In genomic region chr17:78979780-78980623, GRCh38 we compare ENCODE assay signal across 8 cellular contexts. TPM values are rescaled to one million over a fixed set of nuclear protein-coding genes. Genes with fewer than 3 reads are reported as not detected.
DNase-seq lines count a peak whose midpoint lies in the region; ATAC-seq and TF ChIP-seq lines count a peak whose summit lies in the region.

A gene with protein sequence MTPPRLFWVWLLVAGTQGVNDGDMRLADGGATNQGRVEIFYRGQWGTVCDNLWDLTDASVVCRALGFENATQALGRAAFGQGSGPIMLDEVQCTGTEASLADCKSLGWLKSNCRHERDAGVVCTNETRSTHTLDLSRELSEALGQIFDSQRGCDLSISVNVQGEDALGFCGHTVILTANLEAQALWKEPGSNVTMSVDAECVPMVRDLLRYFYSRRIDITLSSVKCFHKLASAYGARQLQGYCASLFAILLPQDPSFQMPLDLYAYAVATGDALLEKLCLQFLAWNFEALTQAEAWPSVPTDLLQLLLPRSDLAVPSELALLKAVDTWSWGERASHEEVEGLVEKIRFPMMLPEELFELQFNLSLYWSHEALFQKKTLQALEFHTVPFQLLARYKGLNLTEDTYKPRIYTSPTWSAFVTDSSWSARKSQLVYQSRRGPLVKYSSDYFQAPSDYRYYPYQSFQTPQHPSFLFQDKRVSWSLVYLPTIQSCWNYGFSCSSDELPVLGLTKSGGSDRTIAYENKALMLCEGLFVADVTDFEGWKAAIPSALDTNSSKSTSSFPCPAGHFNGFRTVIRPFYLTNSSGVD (minus strand): TSS chr17:78979923. CDS start chr17:78977191, 2,732 bp downstream.

- H3K9me3 ChIP-seq in naive thymus-derived CD4-positive, alpha-beta T cell (ENCODE audit: control insufficient read depth in 2 of 3, low read length in 3 of 3) = no peaks in the 10 kb centered on the region
- H3K9me3 ChIP-seq in uterus = no peaks in the 10 kb centered on the region

- no peaks in the 10 kb centered on the region for H3K9me2 ChIP-seq in GM23338 (ENCODE audit: insufficient read depth)

- H3K27me3 Mint-ChIP-seq in GM23338 (ENCODE audit: insufficient read depth, low read depth, poor library complexity) = peaks cover 4% of the 10 kb centered on the region
- H3K27me3 Mint-ChIP-seq in naive thymus-derived CD4-positive, alpha-beta T cell = no peaks in the 10 kb centered on the region

- H3K27me3 ChIP-seq in GM23338 (ENCODE audit: insufficient read depth) = no peaks in the 10 kb centered on the region
- no peaks in the 10 kb centered on the region for H3K27me3 ChIP-seq in naive thymus-derived CD4-positive, alpha-beta T cell (ENCODE audit: control insufficient read depth in 2 of 2, insufficient read depth in 2 of 2, low read length in 2 of 2)
- no peaks in the 10 kb centered on the region for H3K27me3 ChIP-seq in uterus

- H2AFZ ChIP-seq in GM23338 = peak within 1 kb of the TSS; percentile 92

- H3K36me3 ChIP-seq in GM23338 (ENCODE audit: insufficient read depth) (no peaks in the 10 kb centered on the region), uterus (no peaks in the 10 kb centered on the region)
- peaks cover 0 to 5% (median 0%) of the 10 kb centered on the region in 3 experiments for H3K36me3 ChIP-seq in naive thymus-derived CD4-positive, alpha-beta T cell (ENCODE audit: control insufficient read depth in 2 of 3, insufficient read depth in 3 of 3, low read length in 3 of 3)

- no peak within 1 kb of the TSS for H3K27ac ChIP-seq in GM23338 (ENCODE audit: low read depth)
- H3K27ac ChIP-seq in naive thymus-derived CD4-positive, alpha-beta T cell (ENCODE audit: low read depth, low read length) = peak within 1 kb of the TSS; percentile 73
- peak within 1 kb of the TSS; percentile 66 to 78 for H3K27ac ChIP-seq in uterus

- H4K20me1 ChIP-seq in GM23338 (replicated peaks; ENCODE audit: insufficient read depth) = no peaks in the 10 kb centered on the region

- H3K9me3 Mint-ChIP-seq in GM23338 = no peaks in the 10 kb centered on the region
- H3K9me3 Mint-ChIP-seq in naive thymus-derived CD4-positive, alpha-beta T cell = no peaks in the 10 kb centered on the region

- peak within 1 kb of the TSS; percentile 58 for H3K4me3 Mint-ChIP-seq in GM23338
- peak within 1 kb of the TSS; percentile 77 to 89 (median 84) for H3K4me3 Mint-ChIP-seq in naive thymus-derived CD4-positive, alpha-beta T cell

- H3K36me3 Mint-ChIP-seq in GM23338 (ENCODE audit: low read depth) = peaks cover 3% of the 10 kb centered on the region; the same call in 1 of the 3 replicates
- H3K36me3 Mint-ChIP-seq in naive thymus-derived CD4-positive, alpha-beta T cell = no peaks in the 10 kb centered on the region

- H3K4me3 ChIP-seq in GM23338 = no peak within 1 kb of the TSS
- H3K4me3 ChIP-seq in fibroblast of pulmonary artery (replicated peaks; ENCODE audit: low read depth, low read length) = peak within 1 kb of the TSS; percentile 56
- peak within 1 kb of the TSS; percentile 61 for H3K4me3 ChIP-seq in naive thymus-derived CD4-positive, alpha-beta T cell (ENCODE audit: low read length)
- H3K4me3 ChIP-seq in uterus = peak within 1 kb of the TSS; percentile 47

- H3K4me1 Mint-ChIP-seq in GM23338 = peaks cover 11% of the 10 kb centered on the region
- H3K4me1 Mint-ChIP-seq in naive thymus-derived CD4-positive, alpha-beta T cell = peaks cover 12 to 25% (median 21%) of the 10 kb centered on the region in 7 donors

- peak in 1 of 2 donors; percentile 43 for TF ChIP-seq POLR2A in uterus (IDR thresholded peaks at IDR 0.05)

- CTCF ChIA-PET in naive thymus-derived CD4-positive, alpha-beta T cell (lab: Charles Lee) = interaction anchor here (0.8 to 1.2 kb wide), 6 partner anchors 9 to 129 kb away, joined by 3 to 5 read pairs (median 3); no protein-coding TSS in a partner anchor

- H3K79me2 ChIP-seq in GM23338 (replicated peaks; ENCODE audit: insufficient read depth) = no peaks in the 10 kb centered on the region

- no peak within 1 kb of the TSS for H3K27ac Mint-ChIP-seq in GM23338
- H3K27ac Mint-ChIP-seq in naive thymus-derived CD4-positive, alpha-beta T cell = peak within 1 kb of the TSS; percentile 80 to 95 (median 89)

- H3K4me1 ChIP-seq in GM23338 (ENCODE audit: insufficient read depth) = no peaks in the 10 kb centered on the region
- peaks cover 0 to 28% of the 10 kb centered on the region in 2 donors for H3K4me1 ChIP-seq in naive thymus-derived CD4-positive, alpha-beta T cell (ENCODE audit: control insufficient read depth in 2 of 2, insufficient read depth in 2 of 2, low read length in 2 of 2)
- peaks cover 16 to 30% of the 10 kb centered on the region in 2 donors for H3K4me1 ChIP-seq in uterus

- H3K4me2 ChIP-seq in GM23338 = peak within 1 kb of the TSS; percentile 51

- H3F3A ChIP-seq in GM23338 (replicated peaks; ENCODE audit: low read depth) = no peaks in the 10 kb centered on the region

- intact Hi-C loops in naive thymus-derived CD4-positive, alpha-beta T cell (cut with micrococcal nuclease) = no loop called here
- intact Hi-C loops in uterus (cut with DNase I; ENCODE audit: low total_unique reads) = loop anchor here (10.0 kb wide), 1 partner anchor 265 kb away; no protein-coding TSS in a partner anchor

- peak; percentile 75 for ATAC-seq in GM23338
- ATAC-seq in naive thymus-derived CD4-positive, alpha-beta T cell = peak; percentile 74
- ATAC-seq in GM21576 (IDR thresholded peaks at IDR 0.05; ENCODE audit: unreplicated experiment) = no peak
- no peak for ATAC-seq in HG02970 (IDR thresholded peaks at IDR 0.05; ENCODE audit: low FRiP score, unreplicated experiment)

- POLR2A ChIA-PET in naive thymus-derived CD4-positive, alpha-beta T cell (lab: Charles Lee) = no interaction called here

- DNase-seq in GM23338 (ENCODE audit: low spot score) = peak; percentile 59
- peak; percentile 96 for DNase-seq in NCI-H345 (lab: John Stamatoyannopoulos, UW)
- DNase-seq in activated naive CD4-positive, alpha-beta T cell treated with Interleukin-2 at 50 U/mL for 16 hours = peak; percentile 10
- DNase-seq in fibroblast of pulmonary artery (ENCODE audit: low read depth) = peak; percentile 89
- DNase-seq in naive thymus-derived CD4-positive, alpha-beta T cell = peak in 8 of 9 donors; percentile 38 to 59 (median 49)
- peak; percentile 83 to 86 for DNase-seq in uterus

- TF ChIP-seq CTCF in GM23338 (conservative IDR thresholded peaks at IDR 0.05; ENCODE audit: low read depth in 2 of 2) = no peak
- no peak for TF ChIP-seq CTCF in fibroblast of pulmonary artery (IDR thresholded peaks at IDR 0.05; ENCODE audit: low read length, missing control alignments)
- TF ChIP-seq CTCF in uterus (IDR thresholded peaks at IDR 0.05) = peak in 1 of 4 experiments; percentile 2

TF ChIP-seq in GM23338, 12 proteins besides CTCF, POLR2A, EP300 and RAD21 (continues in another document):
- TF ChIP-seq JUNB (IDR thresholded peaks at IDR 0.05; ENCODE audit: unreplicated experiment) (no peak), ZNF114 (CRISPR knock-in tag; IDR thresholded peaks at IDR 0.05) (no peak), EZH2 (IDR thresholded peaks at IDR 0.05; ENCODE audit: low read depth, unreplicated experiment) (no peak), STAT1 (IDR thresholded peaks at IDR 0.05; ENCODE audit: unreplicated experiment) (no peak), EZH2phosphoT487 (IDR thresholded peaks at IDR 0.05; ENCODE audit: unreplicated experiment) (no peak)

RNA-seq across cellular contexts. Expression of the gene that starts here (rescaled TPM):
- total RNA-seq in GM23338 (2014; rRNA removed; shearing (Covaris generic)) = 36.5 and 45.7 TPM in 2 replicates
- polyA plus RNA-seq in GM23338 (2016; fragmentation: Nextera tagmentation; extraction: Ambion mirVana) = 15.1 and 15.5 TPM in 2 replicates
- total RNA-seq in naive thymus-derived CD4-positive, alpha-beta T cell = 100 to 1,000 TPM in 1 of 5 experiments, 10 to 100 TPM in 4; 44.7 to 267 (median 53.9) TPM
- polyA plus RNA-seq in naive thymus-derived CD4-positive, alpha-beta T cell = 100 to 1,000 TPM; 116 to 122 TPM
- 100 to 1,000 TPM in 3 of 4 donors, 10 to 100 TPM in 1; 88.2 to 396 (median 244) TPM for total RNA-seq in uterus

Comparison
In these comparisons a context has a peak if more than half of its experiments do, and no peak if none do; other contexts are left out.
1. ATAC-seq: peak in GM23338 (single experiment) and naive thymus-derived CD4-positive, alpha-beta T cell (single experiment); none in GM21576 (single experiment) and HG02970 (single experiment).
2. DNase-seq: peak in every context shown above with its lines; median percentile 96 in NCI-H345; 89 in fibroblast of pulmonary artery; 84 in uterus; 59 in GM23338; 49 in naive thymus-derived CD4-positive, alpha-beta T cell; 10 in activated naive CD4-positive, alpha-beta T cell treated with Interleukin-2 at 50 U/mL for 16 hours.